ENCODE assay signal across 1 cellular context in genomic region chr3:73073091-73073707, GRCh38.
TF ChIP-seq lines count a peak whose summit lies in the region.

No MANE protein-coding gene starts in this region.

TF ChIP-seq in K562, 482 proteins besides CTCF, POLR2A, EP300 and RAD21 (continued from another document):
- TF ChIP-seq CC2D1A (IDR thresholded peaks at IDR 0.05) (peak; percentile 47; the same call in 1 of the 2 replicates), MAFG (tag; conservative IDR thresholded peaks at IDR 0.05) (no peak), TCF3 (CRISPR knock-in tag; IDR thresholded peaks at IDR 0.05) (peak; percentile 64), NR2C2 (CRISPR knock-in tag; IDR thresholded peaks at IDR 0.05) (no peak), NR2C2 (tag; IDR thresholded peaks at IDR 0.05) (peak; percentile 76), POLR2G (IDR thresholded peaks at IDR 0.05; ENCODE audit: low read depth, low read length) (no peak), HDAC1 (IDR thresholded peaks at IDR 0.05) (peak in 1 of 2 experiments; percentile 58; a peak in 1 of 4 replicates), BCOR (IDR thresholded peaks at IDR 0.05) (0 out of 2 replicates have a peak, but pooled peaks have one; percentile 28), EGR1 (conservative IDR thresholded peaks at IDR 0.05) (peak; percentile 49), HEY1 (CRISPR knock-in tag; IDR thresholded peaks at IDR 0.05; ENCODE audit: borderline replicate concordance) (no peak), CBFA2T2 (conservative IDR thresholded peaks at IDR 0.05) (peak; percentile 80), KDM1A (IDR thresholded peaks at IDR 0.05) (peak; percentile 86 to 87), ETV1 (tag; conservative IDR thresholded peaks at IDR 0.05; ENCODE audit: low read depth) (peak; percentile 54), RHOXF2B (CRISPR knock-in tag; conservative IDR thresholded peaks at IDR 0.05) (no peak), ZNF384 (IDR thresholded peaks at IDR 0.05; ENCODE audit: low read depth, low read length) (no peak), RCOR1 (IDR thresholded peaks at IDR 0.05; ENCODE audit: borderline replicate concordance in 1 of 2, low read depth in 2 of 2, low read length in 2 of 2) (peak in 1 of 2 experiments; percentile 48; a peak in 1 of 4 replicates), TFAP4 (CRISPR knock-in tag; IDR thresholded peaks at IDR 0.05; ENCODE audit: borderline replicate concordance) (peak; percentile 42; the same call in 1 of the 2 replicates), ZBTB40 (IDR thresholded peaks at IDR 0.05) (no peak), ZBTB40 (CRISPR knock-in tag; IDR thresholded peaks at IDR 0.05) (no peak), MNT (conservative IDR thresholded peaks at IDR 0.05) (0 out of 4 replicates have a peak, but pooled peaks of 1 of the 2 experiments have one; percentile 24), SMARCE1 (IDR thresholded peaks at IDR 0.05) (peak; percentile 39; the same call in 1 of the 2 replicates), DACH1 (IDR thresholded peaks at IDR 0.05; ENCODE audit: partially characterized antibody) (peak; percentile 58), NFIC (IDR thresholded peaks at IDR 0.05) (peak; percentile 43; the same call in 1 of the 2 replicates), TCF7 (IDR thresholded peaks at IDR 0.05; ENCODE audit: borderline replicate concordance) (no peak), TAL1 (IDR thresholded peaks at IDR 0.05) (peak; percentile 75), CSDE1 (IDR thresholded peaks at IDR 0.05) (no peak), ATF3 (IDR thresholded peaks at IDR 0.05) (peak; percentile 22; the same call in 1 of the 2 replicates), ATF3 (CRISPR knock-in tag; conservative IDR thresholded peaks at IDR 0.05) (no peak), CBFA2T3 (IDR thresholded peaks at IDR 0.05) (peak; percentile 91), NR2C1 (IDR thresholded peaks at IDR 0.05) (peak; percentile 67), NR2C1 (tag; IDR thresholded peaks at IDR 0.05) (peak; percentile 63), ATF7 (IDR thresholded peaks at IDR 0.05) (0 out of 2 replicates have a peak, but pooled peaks have one; percentile 10), SOX6 (IDR thresholded peaks at IDR 0.05) (no peak), POLR2AphosphoS5 (IDR thresholded peaks at IDR 0.05; ENCODE audit: control insufficient read depth, insufficient read depth, low read depth, low read length) (0 out of 2 replicates have a peak, but pooled peaks have one; percentile 32), DMBX1 (CRISPR knock-in tag; IDR thresholded peaks at IDR 0.05; ENCODE audit: borderline replicate concordance) (no peak), ZBTB2 (IDR thresholded peaks at IDR 0.05) (0 out of 2 replicates have a peak, but pooled peaks have one; percentile 33), GABPB1 (CRISPR knock-in tag; IDR thresholded peaks at IDR 0.05) (0 out of 2 replicates have a peak, but pooled peaks have one; percentile 38), ARID1B (IDR thresholded peaks at IDR 0.05) (peak; percentile 79), CREM (IDR thresholded peaks at IDR 0.05; ENCODE audit: low read depth) (0 out of 2 replicates have a peak, but pooled peaks have one; percentile 13), GABPA (tag; conservative IDR thresholded peaks at IDR 0.05; ENCODE audit: low read depth) (peak; percentile 51; the same call in 1 of the 2 replicates), SMARCA4 (IDR thresholded peaks at IDR 0.05) (peak; percentile 42), NCOR1 (IDR thresholded peaks at IDR 0.05) (peak; percentile 78), STAT5A (IDR thresholded peaks at IDR 0.05; ENCODE audit: borderline replicate concordance, low read length) (0 out of 2 replicates have a peak, but pooled peaks have one; percentile 14), TRIM24 (IDR thresholded peaks at IDR 0.05) (peak in 1 of 2 experiments; percentile 59; a peak in 1 of 4 replicates), HDAC2 (IDR thresholded peaks at IDR 0.05) (0 out of 2 replicates have a peak, but pooled peaks have one; percentile 21), HMBOX1 (IDR thresholded peaks at IDR 0.05) (peak; percentile 76), PTBP1 (IDR thresholded peaks at IDR 0.05; ENCODE audit: low read depth, low read length) (no peak), ZBTB8A (IDR thresholded peaks at IDR 0.05; ENCODE audit: partially characterized antibody) (no peak), DPF2 (IDR thresholded peaks at IDR 0.05) (peak; percentile 82), ZNF165 (CRISPR knock-in tag; IDR thresholded peaks at IDR 0.05; ENCODE audit: borderline replicate concordance) (no peak), ZNF311 (CRISPR knock-in tag; IDR thresholded peaks at IDR 0.05) (no peak)
TF ChIP-seq in K562: peak in this region for 35.
